ENCODE assay signal across 8 cellular contexts in genomic region chr7:54932818-54933543, GRCh38.
DNase-seq lines count a peak whose midpoint lies in the region; ATAC-seq and TF ChIP-seq lines count a peak whose summit lies in the region.

No MANE protein-coding gene starts in this region.

- H3K4me1 Mint-ChIP-seq in glutamatergic neuron (ENCODE audit: low read depth, unreplicated experiment), result peaks cover 9% of the 10 kb centered on the region

- ATAC-seq in omental fat pad (ENCODE audit: low FRiP score), result peak; percentile 96

- TF ChIP-seq CTCF in AG10803 (conservative IDR thresholded peaks at IDR 0.05; ENCODE audit: low read length), result no peak
- no peak for TF ChIP-seq CTCF in LNCaP clone FGC (IDR thresholded peaks at IDR 0.05; ENCODE audit: control insufficient read depth, extremely low read depth, insufficient read depth)
- TF ChIP-seq CTCF in glutamatergic neuron (IDR thresholded peaks at IDR 0.05; ENCODE audit: partially characterized antibody, unreplicated experiment), result no peak
- TF ChIP-seq CTCF in omental fat pad (IDR thresholded peaks at IDR 0.05), result no peak

- no peaks in the 10 kb centered on the region for H3K27me3 Mint-ChIP-seq in glutamatergic neuron (ENCODE audit: unreplicated experiment)

- H3K27ac Mint-ChIP-seq in glutamatergic neuron (ENCODE audit: unreplicated experiment), result peak overlapping the region; percentile 65

- H3K4me3 Mint-ChIP-seq in glutamatergic neuron (ENCODE audit: unreplicated experiment), result peak overlapping the region; percentile 91

- H3K4me3 ChIP-seq in AG10803 (ENCODE audit: low read length) (peak overlapping the region; percentile 55), LNCaP clone FGC (ENCODE audit: low read depth, low read length) (peak overlapping the region; percentile 28)

- peaks cover 12% of the 10 kb centered on the region for H3K36me3 Mint-ChIP-seq in glutamatergic neuron (ENCODE audit: unreplicated experiment)

- peaks cover 3% of the 10 kb centered on the region for H3K9me3 Mint-ChIP-seq in glutamatergic neuron (ENCODE audit: unreplicated experiment)

- DNase-seq in AG10803 (ENCODE audit: low read depth) (peak; percentile 66), LNCaP clone FGC (ENCODE audit: low read depth) (no peak), T1000 (lab: John Stamatoyannopoulos, UW) (peak; percentile 61), glutamatergic neuron (peak; percentile 84), omental fat pad (ENCODE audit: low spot score) (no peak), Kasumi-1 (lab: John Stamatoyannopoulos, UW) (no peak), AML-193 (lab: John Stamatoyannopoulos, UW) (no peak)
- no peak for DNase-seq in effector CD8-positive, alpha-beta T cell (lab: John Stamatoyannopoulos, UW)

Comparison
In these comparisons a context has a peak if more than half of its experiments do, and no peak if none do; other contexts are left out.
1. DNase-seq: peak in AG10803 (single experiment), T1000 (single experiment) and glutamatergic neuron (single experiment); none in LNCaP clone FGC (single experiment), omental fat pad (single experiment), effector CD8-positive, alpha-beta T cell (single experiment), Kasumi-1 (0 of 2) and AML-193 (0 of 2).